ENCODE assay signal across 8 cellular contexts in genomic region chr2:64609229-64609994, GRCh38. TPM values are rescaled to one million over a fixed set of nuclear protein-coding genes. Genes with fewer than 3 reads are reported as not detected.
DNase-seq lines count a peak whose midpoint lies in the region; ATAC-seq and TF ChIP-seq lines count a peak whose summit lies in the region.

No MANE protein-coding gene starts in this region.

- peaks cover 0 to 42% (median 3%) of the 10 kb centered on the region in 4 donors for H3K4me1 ChIP-seq in Peyer's patch
- peaks cover 0 to 14% of the 10 kb centered on the region in 2 donors for H3K4me1 ChIP-seq in right atrium auricular region

- H3K36me3 ChIP-seq in Peyer's patch (no peaks in the 10 kb centered on the region), right atrium auricular region (no peaks in the 10 kb centered on the region)

- H3K27ac Mint-ChIP-seq in activated naive CD8-positive, alpha-beta T cell, result peak overlapping the region; percentile 28

- peak; percentile 63 for TF ChIP-seq POLR2A in GM15510 (IDR thresholded peaks at IDR 0.05; ENCODE audit: borderline replicate concordance, extremely low read depth, insufficient read length)
- TF ChIP-seq POLR2A in Peyer's patch (IDR thresholded peaks at IDR 0.05), result peak in 1 of 2 donors; percentile 44

- H3K9me3 ChIP-seq in Peyer's patch (no peaks in the 10 kb centered on the region), right atrium auricular region (no peaks in the 10 kb centered on the region)

- no peaks in the 10 kb centered on the region for H3K36me3 Mint-ChIP-seq in activated naive CD8-positive, alpha-beta T cell

- no peaks in the 10 kb centered on the region for H3K27me3 Mint-ChIP-seq in activated naive CD8-positive, alpha-beta T cell

- ATAC-seq in HG02885 (IDR thresholded peaks at IDR 0.05; ENCODE audit: poor library complexity, unreplicated experiment), result peak; percentile 38
- ATAC-seq in sciatic nerve, result peak; percentile 21

- peaks cover 20% of the 10 kb centered on the region for H3K4me1 Mint-ChIP-seq in activated naive CD8-positive, alpha-beta T cell (ENCODE audit: low read depth)

- DNase-seq in Peyer's patch, result peak; percentile 47 to 85 (median 80)
- peak; percentile 58 for DNase-seq in right atrium auricular region (ENCODE audit: low spot score)
- DNase-seq in sciatic nerve (ENCODE audit: low spot score), result peak; percentile 78
- no peak for DNase-seq in NCI-H69 (lab: John Stamatoyannopoulos, UW)
- DNase-seq in NCI-H128 (lab: John Stamatoyannopoulos, UW; ENCODE audit: unreplicated experiment), result no peak

- H3K4me3 Mint-ChIP-seq in activated naive CD8-positive, alpha-beta T cell, result peak overlapping the region; percentile 69

- no peaks in the 10 kb centered on the region for H3K9me3 Mint-ChIP-seq in activated naive CD8-positive, alpha-beta T cell (ENCODE audit: low read depth)

- intact Hi-C loops in sciatic nerve (cut with DNase I), result no loop called here

- H3K27me3 ChIP-seq in Peyer's patch (no peaks in the 10 kb centered on the region), right atrium auricular region (no peaks in the 10 kb centered on the region)

- TF ChIP-seq CTCF in Peyer's patch (IDR thresholded peaks at IDR 0.05), result peak; percentile 3 to 80 (median 43)
- TF ChIP-seq CTCF in right atrium auricular region (IDR thresholded peaks at IDR 0.05), result peak; percentile 50 to 57

- H3K4me3 ChIP-seq in Peyer's patch (peak overlapping the region; percentile 51 to 80 (median 62)), right atrium auricular region (peak overlapping the region; percentile 61 to 65)

- H3K27ac ChIP-seq in Peyer's patch (peak overlapping the region; percentile 64 to 79 (median 74)), right atrium auricular region (peak overlapping the region; percentile 76)

RNA-seq across cellular contexts. Expression of gene SERTAD2, which starts 44.3 kb away (rescaled TPM):
- 10 to 100 TPM in 1 of 4 donors, 1 to 10 TPM in 3; 8.7 to 10.3 (median 9.8) TPM for total RNA-seq in Peyer's patch
- 10 to 100 TPM; 15.8 to 22.2 TPM for total RNA-seq in right atrium auricular region
- 25.5 TPM for total RNA-seq in sciatic nerve

Comparison
In these comparisons a context has a peak if more than half of its experiments do, and no peak if none do; other contexts are left out.
1. DNase-seq: peak in Peyer's patch (3 of 3), right atrium auricular region (single experiment) and sciatic nerve (single experiment); none in NCI-H69 (single experiment) and NCI-H128 (single experiment).